14 cellular contexts compared by ENCODE assay signal in the genomic region with DNA sequence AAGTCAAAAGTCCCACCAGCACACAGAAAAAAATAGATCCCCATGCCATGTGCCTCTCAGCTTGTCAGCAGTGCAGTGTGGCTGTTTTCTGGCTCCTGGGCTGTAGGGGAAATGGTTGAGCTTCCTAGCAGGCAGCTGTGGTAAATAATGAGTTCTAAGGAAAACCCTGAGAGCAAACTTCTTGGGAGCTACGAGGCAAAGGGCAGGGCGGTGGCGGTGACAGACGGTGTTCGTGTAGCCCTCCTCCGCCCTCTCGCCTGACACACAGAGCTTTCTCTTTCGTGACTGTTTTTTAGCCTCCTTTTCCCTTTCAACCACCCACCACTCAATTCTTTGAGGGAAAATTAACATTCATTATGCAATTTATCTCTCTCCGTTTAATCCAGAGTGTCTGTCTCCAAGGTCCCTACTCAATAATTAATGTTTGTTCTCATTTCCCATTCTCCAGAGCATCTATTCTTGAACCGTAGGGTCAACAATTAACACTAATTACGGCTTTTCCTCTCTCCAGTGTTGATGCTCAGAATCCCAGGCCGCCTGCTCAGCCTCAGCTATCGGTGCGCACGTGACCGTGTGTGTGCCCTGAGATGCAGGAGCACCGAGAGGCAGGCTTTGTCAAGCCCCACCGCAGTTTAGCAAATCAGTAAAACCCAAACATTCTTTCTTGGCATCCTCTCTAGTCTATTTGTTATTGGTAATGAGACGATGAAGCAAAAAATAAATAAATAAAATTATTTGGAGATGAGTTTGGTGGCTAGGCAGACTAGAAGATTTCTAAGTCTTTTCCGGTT. TPM values are rescaled to one million over a fixed set of nuclear protein-coding genes. Genes with fewer than 3 reads are reported as not detected.
DNase-seq lines count a peak whose midpoint lies in the region; ATAC-seq and TF ChIP-seq lines count a peak whose summit lies in the region.
"Had no signal": no experiment of that assay in that cellular context is flagged by ENCODE, and none has a peak within 500 bp of the region (broad histone marks: within the 10 kb centered on the region; RNA-seq: fewer than 3 reads in every experiment).

No MANE protein-coding gene starts in this region.

- peak; percentile 23 for DNase-seq in activated naive CD4-positive, alpha-beta T cell treated with anti-CD3 and anti-CD28 coated beads, Interleukin-2, amount 10 ng/mL, durations not matched to agents 7 days and 5 days
- no peak for DNase-seq in activated naive CD4-positive, alpha-beta T cell treated with Interleukin-2 at 50 U/mL for 16 hours
- DNase-seq in SK-N-DZ (ENCODE audit: low spot score) = peak; percentile 15
- DNase-seq in iris pigment epithelial cell (ENCODE audit: low read depth) = peak; percentile 38
- DNase-seq in stimulated activated effector memory CD8-positive, alpha-beta T cell treated with anti-CD3 and anti-CD28 coated beads, Interleukin-12 subunit alpha, Interleukin-12 subunit beta, amount 100 ng/mL, for 72 hours (ENCODE audit: low spot score in 2 of 2) = no peak
- DNase-seq in chondrocyte (ENCODE audit: low spot score) = no peak
- DNase-seq in NOMO-1 (lab: John Stamatoyannopoulos, UW; ENCODE audit: unreplicated experiment in 2 of 2) = no peak
- DNase-seq: activated T-cell treated with anti-CD3 and anti-CD28 coated beads, Interleukin-2, amount 50 U/mL, for 24 hours; NCI-H526; occipital lobe; SJCRH30; WERI-Rb-1 had no signal

- H3K27me3 Mint-ChIP-seq in activated naive CD4-positive, alpha-beta T cell treated with anti-CD3 and anti-CD28 coated beads, Interleukin-2, amount 10 ng/mL, durations not matched to agents 7 days and 5 days = peaks cover 5% of the 10 kb centered on the region
- H3K27me3 Mint-ChIP-seq in chondrocyte (ENCODE audit: low read depth) = no peaks in the 10 kb centered on the region

- peaks cover 8% of the 10 kb centered on the region for H3K4me1 Mint-ChIP-seq in activated naive CD4-positive, alpha-beta T cell treated with anti-CD3 and anti-CD28 coated beads, Interleukin-2, amount 10 ng/mL, durations not matched to agents 7 days and 5 days
- H3K4me1 Mint-ChIP-seq in stimulated activated effector memory CD8-positive, alpha-beta T cell treated with anti-CD3 and anti-CD28 coated beads, Interleukin-12 subunit alpha, Interleukin-12 subunit beta, amount 100 ng/mL, for 72 hours = peaks cover 6% of the 10 kb centered on the region
- H3K4me1 Mint-ChIP-seq in chondrocyte (ENCODE audit: low read depth) = peaks cover 3% of the 10 kb centered on the region

- CTCF ChIA-PET in activated naive CD4-positive, alpha-beta T cell treated with anti-CD3 and anti-CD28 coated beads, Interleukin-2, amount 10 ng/mL, durations not matched to agents 7 days and 5 days (lab: Charles Lee) = no interaction called here

- no peak overlapping the region for H3K4me3 Mint-ChIP-seq in activated naive CD4-positive, alpha-beta T cell treated with anti-CD3 and anti-CD28 coated beads, Interleukin-2, amount 10 ng/mL, durations not matched to agents 7 days and 5 days
- H3K4me3 Mint-ChIP-seq in stimulated activated effector memory CD8-positive, alpha-beta T cell treated with anti-CD3 and anti-CD28 coated beads, Interleukin-12 subunit alpha, Interleukin-12 subunit beta, amount 100 ng/mL, for 72 hours = no peak overlapping the region
- no peak overlapping the region for H3K4me3 Mint-ChIP-seq in chondrocyte (ENCODE audit: unreplicated experiment)
- H3K4me3 Mint-ChIP-seq: activated T-cell treated with anti-CD3 and anti-CD28 coated beads, Interleukin-2, amount 50 U/mL, for 24 hours had no signal

- peak overlapping the region; percentile 49 for H3K27ac Mint-ChIP-seq in activated naive CD4-positive, alpha-beta T cell treated with anti-CD3 and anti-CD28 coated beads, Interleukin-2, amount 10 ng/mL, durations not matched to agents 7 days and 5 days
- no peak overlapping the region for H3K27ac Mint-ChIP-seq in stimulated activated effector memory CD8-positive, alpha-beta T cell treated with anti-CD3 and anti-CD28 coated beads, Interleukin-12 subunit alpha, Interleukin-12 subunit beta, amount 100 ng/mL, for 72 hours
- no peak overlapping the region for H3K27ac Mint-ChIP-seq in chondrocyte (ENCODE audit: unreplicated experiment)
- H3K27ac Mint-ChIP-seq: activated T-cell treated with anti-CD3 and anti-CD28 coated beads, Interleukin-2, amount 50 U/mL, for 24 hours had no signal

- H3K9me3 Mint-ChIP-seq in activated naive CD4-positive, alpha-beta T cell treated with anti-CD3 and anti-CD28 coated beads, Interleukin-2, amount 10 ng/mL, durations not matched to agents 7 days and 5 days = peaks cover 4% of the 10 kb centered on the region
- no peaks in the 10 kb centered on the region for H3K9me3 Mint-ChIP-seq in stimulated activated effector memory CD8-positive, alpha-beta T cell treated with anti-CD3 and anti-CD28 coated beads, Interleukin-12 subunit alpha, Interleukin-12 subunit beta, amount 100 ng/mL, for 72 hours
- H3K9me3 Mint-ChIP-seq in chondrocyte (ENCODE audit: low read depth) = peaks cover 13% of the 10 kb centered on the region

- no peak for TF ChIP-seq CTCF in chondrocyte (IDR thresholded peaks at IDR 0.05)

- ATAC-seq in stimulated activated effector memory CD8-positive, alpha-beta T cell treated with anti-CD3 and anti-CD28 coated beads, Interleukin-12 subunit alpha, Interleukin-12 subunit beta, amount 100 ng/mL, for 72 hours = peak; percentile 52
- no peak for ATAC-seq in activated CD4-positive, CD25-positive, alpha-beta regulatory T cell treated with anti-CD3 and anti-CD28 coated beads, Interleukin-2, amount 50 U/mL, for 24 hours

- no peaks in the 10 kb centered on the region for H3K36me3 Mint-ChIP-seq in activated naive CD4-positive, alpha-beta T cell treated with anti-CD3 and anti-CD28 coated beads, Interleukin-2, amount 10 ng/mL, durations not matched to agents 7 days and 5 days
- H3K36me3 Mint-ChIP-seq in stimulated activated effector memory CD8-positive, alpha-beta T cell treated with anti-CD3 and anti-CD28 coated beads, Interleukin-12 subunit alpha, Interleukin-12 subunit beta, amount 100 ng/mL, for 72 hours = no peaks in the 10 kb centered on the region
- H3K36me3 Mint-ChIP-seq in chondrocyte (ENCODE audit: low read depth) = peaks cover 2% of the 10 kb centered on the region

RNA-seq across cellular contexts. Expression of a gene that starts 50.1 kb away (rescaled TPM):
- not detected in 2 replicates for polyA plus RNA-seq in SK-N-DZ (2014; cell fraction: cytosol; rRNA removed)
- polyA plus RNA-seq in SK-N-DZ (2014; cell fraction: nucleus; rRNA removed) = not detected in 2 replicates
- not detected in 3 replicates for total RNA-seq in chondrocyte
- total RNA-seq: glomerular endothelial cell had no signal

Comparison
In these comparisons a context has a peak if more than half of its experiments do, and no peak if none do; other contexts are left out.
1. DNase-seq: peak in activated naive CD4-positive, alpha-beta T cell treated with anti-CD3 and anti-CD28 coated beads, Interleukin-2, amount 10 ng/mL, durations not matched to agents 7 days and 5 days (single experiment), SK-N-DZ (single experiment) and iris pigment epithelial cell (single experiment); none in activated naive CD4-positive, alpha-beta T cell treated with Interleukin-2 at 50 U/mL for 16 hours (single experiment), stimulated activated effector memory CD8-positive, alpha-beta T cell treated with anti-CD3 and anti-CD28 coated beads, Interleukin-12 subunit alpha, Interleukin-12 subunit beta, amount 100 ng/mL, for 72 hours (0 of 2), chondrocyte (single experiment) and NOMO-1 (0 of 2).